ENCODE assay signal across 8 cellular contexts in genomic region chr16:89560413-89561194, GRCh38. TPM values are rescaled to one million over a fixed set of nuclear protein-coding genes. Genes with fewer than 3 reads are reported as not detected.
A peak's percentile ranks its signal among the peaks of the same experiment; 100 is the strongest.
DNase-seq lines count a peak whose midpoint lies in the region; ATAC-seq and TF ChIP-seq lines count a peak whose summit lies in the region.

RPL13 (plus strand) TSS chr16:89560682; CDS start chr16:89560960, 278 bp downstream.

- no TSS peak for BruUV-seq in PC-9 (replicated peaks; lab: Mats Ljungman, UMichigan)

- ATAC-seq in GM21576 (IDR thresholded peaks at IDR 0.05; ENCODE audit: unreplicated experiment), result peak; percentile 86

- peaks cover 85% of the 10 kb centered on the region for H3F3A ChIP-seq in PC-9 (ENCODE audit: insufficient read depth, low read depth)

- CTCF ChIA-PET in PC-9 (lab: Charles Lee), result no interaction called here

- peaks cover 33% of the 10 kb centered on the region for H3K36me3 ChIP-seq in PC-9 (ENCODE audit: low read depth)

- H3K9me2 ChIP-seq in PC-9 (ENCODE audit: insufficient read depth), result no peaks in the 10 kb centered on the region

- H3K79me2 ChIP-seq in PC-9 (ENCODE audit: low read depth), result peaks cover 48% of the 10 kb centered on the region

- peak within 1 kb of the TSS; percentile 96 for H3K27ac ChIP-seq in PC-9

- DNase-seq in DMS114 treated with DMSO at 0.1 percent for 48 hours (lab: John Stamatoyannopoulos, UW; ENCODE audit: unreplicated experiment), result peak; percentile 90
- peak; percentile 95 for DNase-seq in KBM-7
- DNase-seq in PC-9, result peak; percentile 91 to 95
- DNase-seq in activated T-cell treated with anti-CD3 and anti-CD28 coated beads, Interleukin-2, amount 50 U/mL, for 1 hour, result peak; percentile 89
- no peak for DNase-seq in epithelial cell of proximal tubule (ENCODE audit: low read depth)
- DNase-seq in mucosa of gallbladder (ENCODE audit: low spot score), result peak; percentile 96
- peak; percentile 85 for DNase-seq in stimulated activated CD8-positive, alpha-beta memory T cell treated with anti-CD3 and anti-CD28 coated beads, Interleukin-4, amount 100 ng/mL, for 24 hours (ENCODE audit: low read depth)

- TF ChIP-seq CTCF in PC-9 (conservative IDR thresholded peaks at IDR 0.05), result no peak
- TF ChIP-seq CTCF in epithelial cell of proximal tubule (conservative IDR thresholded peaks at IDR 0.05; ENCODE audit: low read depth, low read length), result no peak

- H3K4me2 ChIP-seq in PC-9, result peak within 1 kb of the TSS; percentile 98

- POLR2A ChIA-PET in PC-9 (lab: Charles Lee; ENCODE audit: unreplicated experiment), result no interaction called here

- H3K4me1 ChIP-seq in PC-9 (replicated peaks; ENCODE audit: insufficient read depth), result peaks cover 50% of the 10 kb centered on the region

- H3K9me3 ChIP-seq in PC-9 (ENCODE audit: insufficient read depth, low read depth), result no peaks in the 10 kb centered on the region

- intact Hi-C loops in PC-9 (cut with micrococcal nuclease; ENCODE audit: unreplicated experiment), result loop anchor here (5.0 kb wide), 3 partner anchors 53 to 238 kb away; partner anchors contain the start of genes ANKRD11 and SPG7

- 0 out of 2 replicates have a peak within 1 kb of the TSS, but pooled peaks have one; percentile 83 for H2AFZ ChIP-seq in PC-9

- no peaks in the 10 kb centered on the region for H3K27me3 ChIP-seq in PC-9 (ENCODE audit: insufficient read depth, low read depth)

- peaks cover 40% of the 10 kb centered on the region for H4K20me1 ChIP-seq in PC-9 (ENCODE audit: insufficient read depth)

- in situ Hi-C loops in KBM-7 (cut with MboI; ENCODE audit: low pct_unique_long_range_greater_than_20kb, low sequenced_read_pairs), result no loop called here

- H3K4me3 ChIP-seq in PC-9, result peak within 1 kb of the TSS; percentile 92
- peak within 1 kb of the TSS; percentile 94 for H3K4me3 ChIP-seq in epithelial cell of proximal tubule (ENCODE audit: low read depth, low read length)

RNA-seq across cellular contexts. Expression of gene RPL13, which starts in this region (rescaled TPM):
- total RNA-seq in PC-9 (2021) (2,045 and 3,124 TPM in 2 replicates), epithelial cell of proximal tubule (5,232 and 9,109 TPM in 2 replicates), mucosa of gallbladder (1,696 TPM)
